2 cellular contexts compared by ENCODE assay signal in genomic region chr20:62114894-62115293, GRCh38.
TF ChIP-seq lines count a peak whose summit lies in the region.

No MANE protein-coding gene starts in this region.

TF ChIP-seq in GM23338, 12 proteins besides CTCF, POLR2A, EP300 and RAD21:
- TF ChIP-seq, protein P1, sequence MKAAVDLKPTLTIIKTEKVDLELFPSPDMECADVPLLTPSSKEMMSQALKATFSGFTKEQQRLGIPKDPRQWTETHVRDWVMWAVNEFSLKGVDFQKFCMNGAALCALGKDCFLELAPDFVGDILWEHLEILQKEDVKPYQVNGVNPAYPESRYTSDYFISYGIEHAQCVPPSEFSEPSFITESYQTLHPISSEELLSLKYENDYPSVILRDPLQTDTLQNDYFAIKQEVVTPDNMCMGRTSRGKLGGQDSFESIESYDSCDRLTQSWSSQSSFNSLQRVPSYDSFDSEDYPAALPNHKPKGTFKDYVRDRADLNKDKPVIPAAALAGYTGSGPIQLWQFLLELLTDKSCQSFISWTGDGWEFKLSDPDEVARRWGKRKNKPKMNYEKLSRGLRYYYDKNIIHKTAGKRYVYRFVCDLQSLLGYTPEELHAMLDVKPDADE (IDR thresholded peaks at IDR 0.05) = no peak
- TF ChIP-seq REST (IDR thresholded peaks at IDR 0.05; ENCODE audit: unreplicated experiment) (no peak), EZH2phosphoT487 (IDR thresholded peaks at IDR 0.05; ENCODE audit: unreplicated experiment) (no peak), ZNF114 (CRISPR knock-in tag; IDR thresholded peaks at IDR 0.05) (no peak), JUNB (IDR thresholded peaks at IDR 0.05; ENCODE audit: unreplicated experiment) (no peak), EZH2 (IDR thresholded peaks at IDR 0.05; ENCODE audit: low read depth, unreplicated experiment) (no peak), ZNF331 (CRISPR knock-in tag; IDR thresholded peaks at IDR 0.05; ENCODE audit: low read depth) (no peak), POLR2AphosphoS5 (IDR thresholded peaks at IDR 0.05; ENCODE audit: low read depth) (no peak)

TF ChIP-seq in H1, 55 proteins besides CTCF, POLR2A, EP300 and RAD21:
- TF ChIP-seq FOSL1 (IDR thresholded peaks at IDR 0.05; ENCODE audit: insufficient read depth, low read depth, low read length) = no peak
- no peak for TF ChIP-seq ZNF274 (IDR thresholded peaks at IDR 0.05; ENCODE audit: borderline replicate concordance, extremely low read depth, low read length)
- TF ChIP-seq BACH1 (IDR thresholded peaks at IDR 0.05; ENCODE audit: low read length) = no peak
- no peak for TF ChIP-seq CTBP2 (IDR thresholded peaks at IDR 0.05; ENCODE audit: borderline replicate concordance, insufficient read depth, insufficient read length, low read length)
- no peak for TF ChIP-seq YY1 (IDR thresholded peaks at IDR 0.05; ENCODE audit: low read depth, low read length)
- TF ChIP-seq MAFK (IDR thresholded peaks at IDR 0.05; ENCODE audit: low read depth, low read length) = peak; percentile 76; the same call in 1 of the 2 replicates
- TF ChIP-seq E2F6 (IDR thresholded peaks at IDR 0.05) = 0 out of 2 replicates have a peak, but pooled peaks have one; percentile 24
